Comparison of ENCODE assay signal across 10 cellular contexts in the genomic region with DNA sequence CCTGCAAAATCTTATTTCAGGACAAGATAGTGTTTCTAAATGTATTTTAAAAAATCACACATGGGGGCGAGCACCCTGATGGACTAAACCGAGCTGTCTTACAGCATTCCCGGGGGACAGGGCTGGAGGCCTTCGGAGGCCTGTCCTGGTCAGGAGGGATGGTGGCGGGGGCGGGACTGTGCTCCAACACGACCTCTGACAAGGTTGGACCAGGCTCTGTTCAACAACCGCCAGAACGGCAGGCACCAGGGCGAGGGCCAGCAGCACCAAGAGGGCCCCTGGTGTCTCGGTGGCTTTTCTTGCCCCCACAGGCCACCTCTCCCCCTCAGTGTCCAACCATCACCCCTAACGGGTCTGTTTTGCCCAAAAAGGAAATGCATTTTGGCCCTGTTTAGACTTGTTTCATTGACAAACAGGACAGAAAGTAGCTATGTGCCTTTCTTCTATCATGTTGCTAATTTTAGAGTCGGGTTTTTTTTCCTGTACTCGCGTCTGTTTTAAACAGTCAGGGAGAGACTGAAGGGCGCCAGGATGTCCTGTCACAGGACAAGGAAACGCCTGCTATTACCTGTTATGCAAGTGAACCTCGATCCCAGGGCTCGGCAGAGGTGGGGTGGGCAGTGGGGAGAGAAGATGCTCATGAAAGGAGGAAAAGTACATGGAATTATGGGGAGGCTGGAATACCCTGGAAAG. TPM values are rescaled to one million over a fixed set of nuclear protein-coding genes. Genes with fewer than 3 reads are reported as not detected.
DNase-seq lines count a peak whose midpoint lies in the region; ATAC-seq, FAIRE-seq and TF ChIP-seq lines count a peak whose summit lies in the region.
"Had no signal": no experiment of that assay in that cellular context is flagged by ENCODE, and none has a peak within 500 bp of the region (broad histone marks: within the 10 kb centered on the region; RNA-seq: fewer than 3 reads in every experiment).

No MANE protein-coding gene starts in this region.

- no peaks in the 10 kb centered on the region for H3K27me3 ChIP-seq in hepatocyte
- H3K27me3 ChIP-seq in small intestine (ENCODE audit: control insufficient read depth in 2 of 2, insufficient read depth in 2 of 2, low read length in 2 of 2): no peaks in the 10 kb centered on the region

- H3K36me3 ChIP-seq in hepatocyte (replicated peaks; ENCODE audit: insufficient read depth, low read depth): no peaks in the 10 kb centered on the region
- no peaks in the 10 kb centered on the region for H3K36me3 ChIP-seq in small intestine (ENCODE audit: control insufficient read depth in 2 of 2, insufficient read depth in 2 of 2, low read length in 2 of 2)

- no peak for FAIRE-seq in small intestine (lab: Jason Lieb, UNC)

- peak overlapping the region; percentile 8 for H3K4me2 ChIP-seq in hepatocyte

- intact Hi-C loops in head of caudate nucleus (cut with DNase I): no loop called here

- WGBS in hepatocyte (ENCODE audit: low lambda C conversion rate, missing lambda C conversion rate): 82% methylated on average over 19 of the region's 19 CpGs
- WGBS in small intestine, 3 donors: 33 to 46% (median 44%) methylated on average over 19 of the region's 19 CpGs

- peaks cover 3% of the 10 kb centered on the region for H3K4me1 ChIP-seq in hepatocyte (ENCODE audit: insufficient read depth)
- H3K4me1 ChIP-seq in small intestine (ENCODE audit: control insufficient read depth in 2 of 2, insufficient read depth in 1 of 2, low read depth in 1 of 2, low read length in 1 of 2): no peaks in the 10 kb centered on the region

- no peak overlapping the region for H3K4me3 Mint-ChIP-seq in HFFc6
- H3K4me3 Mint-ChIP-seq in activated naive CD8-positive, alpha-beta T cell treated with anti-CD3 and anti-CD28 coated beads, Interleukin-2, amount 50 U/mL, for 24 hours: peak overlapping the region; percentile 34

- no peaks in the 10 kb centered on the region for H3K79me2 ChIP-seq in hepatocyte

- TF ChIP-seq CTCF in HFFc6 (IDR thresholded peaks at IDR 0.05) (no peak), hepatocyte (IDR thresholded peaks at IDR 0.05; ENCODE audit: poor library complexity) (no peak)

- H3K27ac ChIP-seq in hepatocyte (peak overlapping the region; percentile 59), small intestine (ENCODE audit: low read depth in 1 of 2, low read length in 1 of 2) (peak overlapping the region in 1 of 2 donors; percentile 83)

- DNase-seq in HFFc6 (no peak), hepatocyte (ENCODE audit: low spot score) (no peak), small intestine (peak; percentile 51), head of caudate nucleus (no peak)
- DNase-seq in activated naive CD8-positive, alpha-beta T cell treated with anti-CD3 and anti-CD28 coated beads, Interleukin-2, amount 50 U/mL, for 24 hours: no peak
- DNase-seq: MV-4-11 had no signal

- no peak overlapping the region for H3K4me3 ChIP-seq in hepatocyte
- no peak overlapping the region for H3K4me3 ChIP-seq in small intestine (ENCODE audit: low read depth in 1 of 2, low read length in 2 of 2)

- H2AFZ ChIP-seq in hepatocyte: no peak overlapping the region

- H3K9me3 ChIP-seq in hepatocyte (ENCODE audit: low read depth) (no peaks in the 10 kb centered on the region), small intestine (ENCODE audit: control insufficient read depth, low read depth) (no peaks in the 10 kb centered on the region)

- H3K27me3 Mint-ChIP-seq in HFFc6 (ENCODE audit: insufficient read depth): peaks cover 1% of the 10 kb centered on the region; the same call in 1 of the 2 replicates
- H3K27me3 Mint-ChIP-seq in activated naive CD8-positive, alpha-beta T cell treated with anti-CD3 and anti-CD28 coated beads, Interleukin-2, amount 50 U/mL, for 24 hours: no peaks in the 10 kb centered on the region

- peaks cover 17% of the 10 kb centered on the region for H3K36me3 Mint-ChIP-seq in HFFc6 (ENCODE audit: low read depth)
- peaks cover 10% of the 10 kb centered on the region for H3K36me3 Mint-ChIP-seq in activated naive CD8-positive, alpha-beta T cell treated with anti-CD3 and anti-CD28 coated beads, Interleukin-2, amount 50 U/mL, for 24 hours (ENCODE audit: low read depth)

- H3K4me1 Mint-ChIP-seq in HFFc6 (ENCODE audit: low read depth): peaks cover 25% of the 10 kb centered on the region
- peaks cover 64% of the 10 kb centered on the region for H3K4me1 Mint-ChIP-seq in activated naive CD8-positive, alpha-beta T cell treated with anti-CD3 and anti-CD28 coated beads, Interleukin-2, amount 50 U/mL, for 24 hours

- H4K20me1 ChIP-seq in hepatocyte (ENCODE audit: insufficient read depth, poor library complexity, severe bottlenecking): no peaks in the 10 kb centered on the region

- peak overlapping the region; percentile 48 for H3K27ac Mint-ChIP-seq in HFFc6
- H3K27ac Mint-ChIP-seq in activated naive CD8-positive, alpha-beta T cell treated with anti-CD3 and anti-CD28 coated beads, Interleukin-2, amount 50 U/mL, for 24 hours: peak overlapping the region; percentile 98

- H3K9me2 ChIP-seq in hepatocyte (replicated peaks; ENCODE audit: insufficient read depth): no peaks in the 10 kb centered on the region

- no peaks in the 10 kb centered on the region for H3K9me3 Mint-ChIP-seq in HFFc6
- no peaks in the 10 kb centered on the region for H3K9me3 Mint-ChIP-seq in activated naive CD8-positive, alpha-beta T cell treated with anti-CD3 and anti-CD28 coated beads, Interleukin-2, amount 50 U/mL, for 24 hours

- no peak for ATAC-seq in activated naive CD8-positive, alpha-beta T cell treated with anti-CD3 and anti-CD28 coated beads, Interleukin-2, amount 50 U/mL, for 24 hours
- ATAC-seq in SK-N-SH treated with all-trans-retinoic acid at 6 μM for 48 hours (no peak), GM19463 (IDR thresholded peaks at IDR 0.05; ENCODE audit: unreplicated experiment) (no peak), GM21390 (IDR thresholded peaks at IDR 0.05; ENCODE audit: unreplicated experiment) (no peak)

TF ChIP-seq in SK-N-SH treated with all-trans-retinoic acid at 6 μM for 48 hours, 23 proteins besides CTCF, POLR2A, EP300 and RAD21:
- no peak for TF ChIP-seq ISL1 (CRISPR knock-in tag; IDR thresholded peaks at IDR 0.05)
- TF ChIP-seq, protein P1, sequence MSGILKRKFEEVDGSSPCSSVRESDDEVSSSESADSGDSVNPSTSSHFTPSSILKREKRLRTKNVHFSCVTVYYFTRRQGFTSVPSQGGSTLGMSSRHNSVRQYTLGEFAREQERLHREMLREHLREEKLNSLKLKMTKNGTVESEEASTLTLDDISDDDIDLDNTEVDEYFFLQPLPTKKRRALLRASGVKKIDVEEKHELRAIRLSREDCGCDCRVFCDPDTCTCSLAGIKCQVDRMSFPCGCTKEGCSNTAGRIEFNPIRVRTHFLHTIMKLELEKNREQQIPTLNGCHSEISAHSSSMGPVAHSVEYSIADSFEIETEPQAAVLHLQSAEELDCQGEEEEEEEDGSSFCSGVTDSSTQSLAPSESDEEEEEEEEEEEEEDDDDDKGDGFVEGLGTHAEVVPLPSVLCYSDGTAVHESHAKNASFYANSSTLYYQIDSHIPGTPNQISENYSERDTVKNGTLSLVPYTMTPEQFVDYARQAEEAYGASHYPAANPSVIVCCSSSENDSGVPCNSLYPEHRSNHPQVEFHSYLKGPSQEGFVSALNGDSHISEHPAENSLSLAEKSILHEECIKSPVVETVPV (CRISPR knock-in tag; IDR thresholded peaks at IDR 0.05): no peak
TF ChIP-seq in SK-N-SH treated with all-trans-retinoic acid at 6 μM for 48 hours: peak in this region for 0.

RNA-seq across cellular contexts. Expression of a gene that starts 11.7 kb away (rescaled TPM):
- 10 to 100 TPM; 15.4 to 28.5 (median 16.2) TPM for total RNA-seq in HFFc6 (2021; fragmentation: NEBNext Ultra II Directional; extraction: Animal tissue kit (Norgen Biotek cat#: 25700))
- 4.7 and 5.4 TPM in 2 replicates for total RNA-seq in hepatocyte
- 2.7 and 4.3 TPM in 2 replicates for polyA plus RNA-seq in hepatocyte
- polyA plus RNA-seq in small intestine: 10 to 100 TPM in 1 of 3 donors, 1 to 10 TPM in 2; 1.6 to 23.8 (median 7.8) TPM

RNA-seq across cellular contexts. Expression of a gene that starts 52.0 kb away (rescaled TPM):
- total RNA-seq in HFFc6 (2021; fragmentation: NEBNext Ultra II Directional; extraction: Animal tissue kit (Norgen Biotek cat#: 25700)): 10 to 100 TPM; 28.6 to 37.4 (median 34.8) TPM
- total RNA-seq in hepatocyte: 12.0 and 22.8 TPM in 2 replicates
- 50.9 and 60.3 TPM in 2 replicates for polyA plus RNA-seq in hepatocyte
- polyA plus RNA-seq in small intestine: 10 to 100 TPM; 41.3 to 50.3 (median 41.4) TPM

RNA-seq across cellular contexts. Expression of a gene that starts 56.4 kb away (rescaled TPM):
- total RNA-seq in HFFc6 (2021; fragmentation: NEBNext Ultra II Directional; extraction: Animal tissue kit (Norgen Biotek cat#: 25700)): under 1 TPM in 4 of 6 experiments, not detected in 2; 0.14 to 0.24 (median 0.18) TPM
- total RNA-seq in hepatocyte: not detected in 2 replicates
- polyA plus RNA-seq in hepatocyte: not detected in 2 replicates
- polyA plus RNA-seq in small intestine: under 1 TPM in 1 of 3 donors, not detected in 2; 0.07 TPM
- total RNA-seq: subcutaneous adipose tissue had no signal
